11 cellular contexts compared by ENCODE assay signal in the genomic region with DNA sequence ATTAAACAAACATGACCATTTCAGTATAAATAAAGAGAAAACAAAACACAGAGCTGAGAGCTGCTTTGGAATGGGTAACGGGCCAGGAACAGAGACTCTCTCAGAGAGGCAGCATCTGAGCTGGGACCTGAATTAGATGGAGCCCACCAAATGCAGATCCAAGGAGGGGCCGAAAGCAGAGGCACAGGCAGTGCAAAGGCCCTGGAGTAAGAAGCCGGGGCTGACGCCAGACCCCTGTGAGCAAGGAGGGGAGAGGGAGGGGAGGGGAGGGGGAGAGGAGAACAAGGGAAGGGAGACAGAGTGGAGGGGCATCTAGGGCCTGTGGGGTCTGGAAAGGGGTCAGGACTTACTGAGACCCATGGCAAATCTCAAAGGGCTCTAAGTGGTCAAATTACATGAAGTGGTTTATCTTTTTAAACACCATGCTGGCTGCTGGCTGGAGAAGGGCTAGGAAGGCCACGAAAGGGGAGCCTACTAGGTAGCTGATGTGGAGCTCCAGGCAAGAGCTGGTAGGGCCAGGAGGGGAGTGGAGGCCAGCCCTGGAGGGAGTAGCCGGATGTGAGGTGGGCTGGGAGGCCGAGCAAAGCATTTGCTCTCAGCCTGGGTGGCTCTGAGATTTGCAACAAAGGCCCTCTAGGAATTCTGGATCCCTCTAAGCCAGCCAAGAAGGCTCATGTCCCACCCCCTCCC. TPM values are rescaled to one million over a fixed set of nuclear protein-coding genes. Genes with fewer than 3 reads are reported as not detected.
DNase-seq lines count a peak whose midpoint lies in the region; TF ChIP-seq lines count a peak whose summit lies in the region.
"Had no signal": no experiment of that assay in that cellular context is flagged by ENCODE, and none has a peak within 500 bp of the region (broad histone marks: within the 10 kb centered on the region; RNA-seq: fewer than 3 reads in every experiment).

No MANE protein-coding gene starts in this region.

- H3K4me1 ChIP-seq in endodermal cell (ENCODE audit: control insufficient read depth, insufficient read depth, low read length) (peaks cover 16% of the 10 kb centered on the region), thymus (ENCODE audit: control insufficient read depth, insufficient read depth, low read length) (peaks cover 66% of the 10 kb centered on the region)

- DNase-seq in NB4 (ENCODE audit: low read depth) (no peak), endodermal cell (peak; percentile 36), nephron progenitor cell (no peak), NCI-H82 (lab: John Stamatoyannopoulos, UW) (no peak), hypothalamus (lab: John Stamatoyannopoulos, UW) (no peak), NCI-H446 treated with DMSO at 0.1 percent for 48 hours (lab: John Stamatoyannopoulos, UW) (no peak)
- DNase-seq: stimulated activated CD4-positive, alpha-beta T cell treated with anti-CD3 and anti-CD28 coated beads, Interleukin-12 subunit alpha, Interleukin-12 subunit beta, amount 100 ng/mL, for 4 hours had no signal

- no peak for TF ChIP-seq CTCF in NB4 (IDR thresholded peaks at IDR 0.05; ENCODE audit: low read depth, low read length)
- TF ChIP-seq CTCF in endodermal cell (conservative IDR thresholded peaks at IDR 0.05) = no peak
- no peak for TF ChIP-seq CTCF in nephron progenitor cell (IDR thresholded peaks at IDR 0.05)

- H3K4me3 ChIP-seq in NB4 (ENCODE audit: low read depth, low read length) (peak overlapping the region; percentile 91), endodermal cell (ENCODE audit: low read length) (no peak overlapping the region), thymus (ENCODE audit: low read length) (peak overlapping the region; percentile 31)
- H3K4me3 ChIP-seq: mucosa of descending colon had no signal

- H3K9me3 Mint-ChIP-seq in endodermal cell (no peaks in the 10 kb centered on the region), nephron progenitor cell (no peaks in the 10 kb centered on the region)

- H3K36me3 ChIP-seq in endodermal cell (ENCODE audit: control insufficient read depth, insufficient read depth, low read length) = no peaks in the 10 kb centered on the region
- peaks cover 13% of the 10 kb centered on the region for H3K36me3 ChIP-seq in thymus (ENCODE audit: control insufficient read depth, insufficient read depth)

- H3K4me3 Mint-ChIP-seq in endodermal cell (no peak overlapping the region), nephron progenitor cell (peak overlapping the region; percentile 65)

- 91 to 96% methylated on average over 3 to 7 of the region's 7 CpGs for WGBS in endodermal cell (ENCODE audit: insufficient coverage in 1 of 2, insufficient read length in 1 of 2), 2 experiments
- 90% methylated on average over 7 of the region's 7 CpGs for WGBS in thymus

- TF ChIP-seq POLR2A in NB4 (IDR thresholded peaks at IDR 0.05; ENCODE audit: extremely low read depth, insufficient read length) = no peak

- H3K27ac Mint-ChIP-seq in endodermal cell (no peak overlapping the region), nephron progenitor cell (no peak overlapping the region)

- no peak overlapping the region for H3K27ac ChIP-seq in endodermal cell (ENCODE audit: low read depth, low read length)
- no peak overlapping the region for H3K27ac ChIP-seq in thymus (ENCODE audit: low read depth)
- H3K27ac ChIP-seq: HL-60 had no signal

- H3K27me3 ChIP-seq in endodermal cell (ENCODE audit: control insufficient read depth, insufficient read depth, low read length, poor library complexity, severe bottlenecking) (peaks cover 91% of the 10 kb centered on the region), thymus (ENCODE audit: control insufficient read depth, insufficient read depth) (no peaks in the 10 kb centered on the region)

- H3K9me3 ChIP-seq in endodermal cell (ENCODE audit: control insufficient read depth, low read length) (no peaks in the 10 kb centered on the region), thymus (ENCODE audit: control insufficient read depth) (no peaks in the 10 kb centered on the region)
- H3K9me3 ChIP-seq: mucosa of descending colon had no signal

- no peak overlapping the region for H3K9ac ChIP-seq in endodermal cell (ENCODE audit: extremely low read depth, low read length, poor library complexity, severe bottlenecking)

- H3K27me3 Mint-ChIP-seq in endodermal cell (ENCODE audit: insufficient read depth) = peaks cover 91% of the 10 kb centered on the region
- peaks cover 4% of the 10 kb centered on the region for H3K27me3 Mint-ChIP-seq in nephron progenitor cell (ENCODE audit: low read depth, poor library complexity)

- H3K36me3 Mint-ChIP-seq in endodermal cell (ENCODE audit: low read depth) = no peaks in the 10 kb centered on the region
- H3K36me3 Mint-ChIP-seq in nephron progenitor cell (ENCODE audit: low read depth) = no peaks in the 10 kb centered on the region

- H3K4me1 Mint-ChIP-seq in endodermal cell = peaks cover 13% of the 10 kb centered on the region
- peaks cover 82% of the 10 kb centered on the region for H3K4me1 Mint-ChIP-seq in nephron progenitor cell

RNA-seq across cellular contexts. Expression of gene OSBPL5, which starts 3.2 kb away (rescaled TPM):
- 1 to 10 TPM; 1.2 to 4.8 TPM for total RNA-seq in endodermal cell
- 15.4 TPM for polyA plus RNA-seq in endodermal cell (2013, experiment 1 of 2)
- polyA plus RNA-seq in endodermal cell (2013, experiment 2 of 2) = 16.4 TPM
- 28.2 TPM for polyA plus RNA-seq in thymus

RNA-seq across cellular contexts. Expression of gene MRGPRG, which starts 56.7 kb away (rescaled TPM):
- total RNA-seq in endodermal cell = not detected
- polyA plus RNA-seq in endodermal cell (2013, experiment 1 of 2) = not detected
- polyA plus RNA-seq in endodermal cell (2013, experiment 2 of 2) = not detected
- not detected for polyA plus RNA-seq in thymus
- total RNA-seq: M059J, mucosa of descending colon had no signal
